8 cellular contexts compared by ENCODE assay signal in the genomic region with DNA sequence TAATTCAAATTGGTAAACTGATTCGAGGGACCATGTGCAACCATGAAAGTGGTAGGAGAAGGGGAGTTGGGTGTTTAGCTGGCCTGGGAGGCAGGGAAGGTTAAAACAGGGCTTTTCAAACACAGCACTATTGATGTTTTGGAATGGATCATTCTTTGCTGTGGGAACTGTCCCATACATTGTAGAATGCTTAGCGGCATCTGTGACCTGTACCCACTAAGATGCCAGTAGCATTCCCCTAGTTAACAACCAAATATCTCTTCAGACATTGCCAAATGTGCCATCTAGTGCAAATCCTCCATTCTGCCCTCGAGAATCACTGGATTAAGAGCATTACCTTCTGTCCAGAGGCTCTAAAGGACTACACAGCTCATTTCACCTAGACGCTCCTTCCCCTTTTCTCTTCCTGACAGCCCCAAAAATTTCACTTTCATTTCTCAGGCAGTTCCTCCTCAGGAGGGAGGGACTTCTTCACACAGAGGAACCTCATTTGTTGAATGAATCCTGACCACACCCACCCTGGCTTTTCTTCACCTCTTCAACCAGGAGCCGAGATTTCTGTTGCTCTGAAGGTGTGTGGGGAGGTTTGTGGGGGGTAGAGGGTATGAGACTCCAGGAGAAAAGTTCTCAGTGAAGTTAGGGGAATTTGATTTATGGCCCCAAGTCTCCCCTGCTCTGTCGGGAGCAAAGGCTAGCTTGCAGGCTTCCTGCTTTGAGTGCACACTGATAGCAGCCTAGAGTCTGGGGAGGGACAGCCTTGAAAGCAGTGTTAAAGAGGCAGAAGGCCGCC. TPM values are rescaled to one million over a fixed set of nuclear protein-coding genes. Genes with fewer than 3 reads are reported as not detected.
A peak's percentile ranks its signal among the peaks of the same experiment; 100 is the strongest.
DNase-seq lines count a peak whose midpoint lies in the region; ATAC-seq, FAIRE-seq and TF ChIP-seq lines count a peak whose summit lies in the region.

A gene with protein sequence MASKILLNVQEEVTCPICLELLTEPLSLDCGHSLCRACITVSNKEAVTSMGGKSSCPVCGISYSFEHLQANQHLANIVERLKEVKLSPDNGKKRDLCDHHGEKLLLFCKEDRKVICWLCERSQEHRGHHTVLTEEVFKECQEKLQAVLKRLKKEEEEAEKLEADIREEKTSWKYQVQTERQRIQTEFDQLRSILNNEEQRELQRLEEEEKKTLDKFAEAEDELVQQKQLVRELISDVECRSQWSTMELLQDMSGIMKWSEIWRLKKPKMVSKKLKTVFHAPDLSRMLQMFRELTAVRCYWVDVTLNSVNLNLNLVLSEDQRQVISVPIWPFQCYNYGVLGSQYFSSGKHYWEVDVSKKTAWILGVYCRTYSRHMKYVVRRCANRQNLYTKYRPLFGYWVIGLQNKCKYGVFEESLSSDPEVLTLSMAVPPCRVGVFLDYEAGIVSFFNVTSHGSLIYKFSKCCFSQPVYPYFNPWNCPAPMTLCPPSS (plus strand): TSS at position 513 of the 790 bp plus-strand sequence. CDS start 7,331 bp downstream, outside the sequence.

- H3K4me1 ChIP-seq in mucosa of rectum (ENCODE audit: control insufficient read depth in 2 of 2, insufficient read depth in 2 of 2, low read length in 2 of 2), result peaks cover 10 to 31% of the 10 kb centered on the region in 2 donors

- H3K9me3 Mint-ChIP-seq in stimulated activated memory B cell treated with anti-CD40 and anti-IgM and Interleukin-4, amounts not matched to agents 10 μg/mL and 1 μg/mL and 100 μg/mL, for 72 hours, result no peaks in the 10 kb centered on the region

- peak; percentile 97 for FAIRE-seq in GM12892 (lab: Jason Lieb, UNC)

- H3K4me3 ChIP-seq in mucosa of rectum (ENCODE audit: low read length in 2 of 2), result peak within 1 kb of the TSS; percentile 83 to 96

- no peaks in the 10 kb centered on the region for H3K27me3 ChIP-seq in mucosa of rectum (ENCODE audit: control insufficient read depth in 2 of 2, insufficient read depth in 2 of 2, low read length in 2 of 2)

- DNase-seq in GM12892 (ENCODE audit: insufficient read length) (peak; percentile 64), NAMALWA (ENCODE audit: low spot score) (peak; percentile 95), epidermal melanocyte (ENCODE audit: insufficient read length, low spot score) (peak; percentile 86), NCI-H187 treated with DMSO at 0.1 percent for 48 hours (lab: John Stamatoyannopoulos, UW) (no peak)
- peak; percentile 31 to 55 for DNase-seq in activated CD8-positive, alpha-beta memory T cell treated with anti-CD3 and anti-CD28 coated beads for 4 hours (ENCODE audit: low read depth in 2 of 2)

- H3K4me1 Mint-ChIP-seq in stimulated activated memory B cell treated with anti-CD40 and anti-IgM and Interleukin-4, amounts not matched to agents 10 μg/mL and 1 μg/mL and 100 μg/mL, for 72 hours, result peaks cover 41% of the 10 kb centered on the region

- H3K9me3 ChIP-seq in mucosa of rectum (ENCODE audit: control insufficient read depth in 2 of 2, low read length in 2 of 2), result no peaks in the 10 kb centered on the region

- no peaks in the 10 kb centered on the region for H3K36me3 ChIP-seq in mucosa of rectum (ENCODE audit: control insufficient read depth in 2 of 2, insufficient read depth in 2 of 2, low read length in 2 of 2)

- peak; percentile 92 for TF ChIP-seq POLR2A in GM12892 (IDR thresholded peaks at IDR 0.05; ENCODE audit: low read depth, low read length)

- no peaks in the 10 kb centered on the region for H3K27me3 Mint-ChIP-seq in stimulated activated memory B cell treated with anti-CD40 and anti-IgM and Interleukin-4, amounts not matched to agents 10 μg/mL and 1 μg/mL and 100 μg/mL, for 72 hours

- H3K27ac Mint-ChIP-seq in stimulated activated memory B cell treated with anti-CD40 and anti-IgM and Interleukin-4, amounts not matched to agents 10 μg/mL and 1 μg/mL and 100 μg/mL, for 72 hours, result peak within 1 kb of the TSS; percentile 76

- peak; percentile 98 for ATAC-seq in HG02588 (IDR thresholded peaks at IDR 0.05; ENCODE audit: unreplicated experiment)
- ATAC-seq in stimulated activated memory B cell treated with anti-CD40 and anti-IgM and Interleukin-4, amounts not matched to agents 10 μg/mL and 1 μg/mL and 100 μg/mL, for 72 hours, result peak; percentile 98

- peak within 1 kb of the TSS; percentile 70 to 79 for H3K27ac ChIP-seq in mucosa of rectum (ENCODE audit: low read depth in 2 of 2, low read length in 2 of 2)

- peaks cover 16% of the 10 kb centered on the region for H3K36me3 Mint-ChIP-seq in stimulated activated memory B cell treated with anti-CD40 and anti-IgM and Interleukin-4, amounts not matched to agents 10 μg/mL and 1 μg/mL and 100 μg/mL, for 72 hours

- peak within 1 kb of the TSS; percentile 77 for H3K4me3 Mint-ChIP-seq in stimulated activated memory B cell treated with anti-CD40 and anti-IgM and Interleukin-4, amounts not matched to agents 10 μg/mL and 1 μg/mL and 100 μg/mL, for 72 hours

- peak within 1 kb of the TSS; percentile 80 to 84 for H3K9ac ChIP-seq in mucosa of rectum (ENCODE audit: low read depth in 1 of 2, low read length in 2 of 2)

RNA-seq across cellular contexts. Expression of the gene that starts here (rescaled TPM):
- polyA plus RNA-seq in GM12892 (2012; ENCODE audit: missing spikeins), result 24.7 TPM
